ENCODE assay signal across 7 cellular contexts in genomic region chr2:117396161-117396560, GRCh38.
"Had no signal": no experiment of that assay in that cellular context is flagged by ENCODE, and none has a peak within 500 bp of the region (broad histone marks: within the 10 kb centered on the region; RNA-seq: fewer than 3 reads in every experiment).

No MANE protein-coding gene starts in this region.

- DNase-seq: IMR-90, KBM-7, KG1 had no signal

- H3K4me3 ChIP-seq: K562 had no signal

- H3K27ac ChIP-seq: HL-60, KMS-11 had no signal

- ATAC-seq: HepG2, K562 had no signal
